In genomic region chr7:92633211-92633906, GRCh38 we compare ENCODE assay signal across 8 cellular contexts. TPM values are rescaled to one million over a fixed set of nuclear protein-coding genes. Genes with fewer than 3 reads are reported as not detected.
DNase-seq lines count a peak whose midpoint lies in the region; ATAC-seq, FAIRE-seq and TF ChIP-seq lines count a peak whose summit lies in the region.

No MANE protein-coding gene starts in this region.

- FAIRE-seq in pancreas (lab: Jason Lieb, UNC) = peak; percentile 95

- no peaks in the 10 kb centered on the region for H3K36me3 ChIP-seq in MM.1S (replicated peaks; ENCODE audit: insufficient read depth, low read length)
- no peaks in the 10 kb centered on the region for H3K36me3 ChIP-seq in pancreas

- DNase-seq in NCI-H526 (lab: John Stamatoyannopoulos, UW) (peak; percentile 31 to 40), NCI-H526 treated with DMSO at 0.1 percent for 48 hours (lab: John Stamatoyannopoulos, UW) (no peak), MM.1S (peak; percentile 42), foreskin keratinocyte (peak; percentile 92 to 95), pancreas (peak in 1 of 6 donors; percentile 15), D341Med (ENCODE audit: low spot score) (no peak), HK-2 (ENCODE audit: unreplicated experiment) (no peak)
- DNase-seq in activated T-cell treated with anti-CD3 and anti-CD28 coated beads, Interleukin-2, amount 50 U/mL, for 72 hours = peak; percentile 48 to 57

- TF ChIP-seq CTCF in MM.1S (IDR thresholded peaks at IDR 0.05; ENCODE audit: low read length) (no peak), foreskin keratinocyte (conservative IDR thresholded peaks at IDR 0.05) (no peak), pancreas (IDR thresholded peaks at IDR 0.05) (no peak)

- peak overlapping the region; percentile 45 for H3K4me2 ChIP-seq in MM.1S (ENCODE audit: low read depth, low read length)

- no peak overlapping the region for H2AFZ ChIP-seq in MM.1S (ENCODE audit: low read length)

- H3K4me1 ChIP-seq in MM.1S (ENCODE audit: low read length) (peaks cover 40% of the 10 kb centered on the region), foreskin keratinocyte (peaks cover 38% of the 10 kb centered on the region), pancreas (peaks cover 0 to 42% (median 11%) of the 10 kb centered on the region in 3 donors)

- H3K9ac ChIP-seq in MM.1S (ENCODE audit: low read length) = no peak overlapping the region

- peak overlapping the region; percentile 67 to 91 for H3K4me3 Mint-ChIP-seq in activated T-cell treated with anti-CD3 and anti-CD28 coated beads, Interleukin-2, amount 50 U/mL, for 72 hours

- H3K27me3 ChIP-seq in MM.1S (replicated peaks; ENCODE audit: insufficient read depth, low read length) = no peaks in the 10 kb centered on the region
- H3K27me3 ChIP-seq in foreskin keratinocyte = no peaks in the 10 kb centered on the region
- no peaks in the 10 kb centered on the region for H3K27me3 ChIP-seq in pancreas

- H3K4me1 Mint-ChIP-seq in activated T-cell treated with anti-CD3 and anti-CD28 coated beads, Interleukin-2, amount 50 U/mL, for 72 hours (ENCODE audit: low read depth) = peaks cover 96% of the 10 kb centered on the region

- peak; percentile 31 to 37 for ATAC-seq in activated T-cell treated with anti-CD3 and anti-CD28 coated beads, Interleukin-2, amount 50 U/mL, for 72 hours (replicated peaks in 1 of 2)
- peak; percentile 89 for ATAC-seq in foreskin keratinocyte
- peak; percentile 66 to 89 (median 86) for ATAC-seq in pancreas

- H3K27ac ChIP-seq in MM.1S (ENCODE audit: low read length) = peak overlapping the region; percentile 46; the same call in 1 of the 2 replicates
- peak overlapping the region; percentile 14 for H3K27ac ChIP-seq in foreskin keratinocyte
- H3K27ac ChIP-seq in pancreas = peak overlapping the region in 2 of 4 donors; percentile 27 to 56

- H3F3A ChIP-seq in MM.1S (ENCODE audit: insufficient read depth, low read length) = peaks cover 14% of the 10 kb centered on the region; the same call in 1 of the 2 replicates

- H3K79me2 ChIP-seq in MM.1S (ENCODE audit: low read length) = peaks cover 54% of the 10 kb centered on the region

- H4K20me1 ChIP-seq in MM.1S (ENCODE audit: insufficient read depth, low read length) = no peaks in the 10 kb centered on the region

- intact Hi-C loops in pancreas (cut with DNase I) = no loop called here

- H3K9me3 ChIP-seq in MM.1S (replicated peaks; ENCODE audit: insufficient read depth, low read length) (no peaks in the 10 kb centered on the region), pancreas (no peaks in the 10 kb centered on the region)

- no peaks in the 10 kb centered on the region for H3K27me3 Mint-ChIP-seq in activated T-cell treated with anti-CD3 and anti-CD28 coated beads, Interleukin-2, amount 50 U/mL, for 72 hours (ENCODE audit: low read depth)

- H3K9me2 ChIP-seq in MM.1S (replicated peaks; ENCODE audit: insufficient read depth, low read length) = no peaks in the 10 kb centered on the region

- peaks cover 7 to 20% of the 10 kb centered on the region in 2 donors for H3K36me3 Mint-ChIP-seq in activated T-cell treated with anti-CD3 and anti-CD28 coated beads, Interleukin-2, amount 50 U/mL, for 72 hours (ENCODE audit: insufficient read depth in 2 of 2)

- peak overlapping the region; percentile 99 for H3K27ac Mint-ChIP-seq in activated T-cell treated with anti-CD3 and anti-CD28 coated beads, Interleukin-2, amount 50 U/mL, for 72 hours

- H3K9me3 Mint-ChIP-seq in activated T-cell treated with anti-CD3 and anti-CD28 coated beads, Interleukin-2, amount 50 U/mL, for 72 hours = peaks cover 5 to 7% of the 10 kb centered on the region in 2 donors

- 39 to 49% methylated on average over 2 of the region's 2 CpGs for WGBS in pancreas, 2 donors

- H3K4me3 ChIP-seq in MM.1S (ENCODE audit: low read length) = no peak overlapping the region
- no peak overlapping the region for H3K4me3 ChIP-seq in pancreas

RNA-seq across cellular contexts. Expression of gene FAM133B, which starts 43.2 kb away (rescaled TPM):
- 10 to 100 TPM; 30.3 to 35.7 TPM for total RNA-seq in activated T-cell treated with anti-CD3 and anti-CD28 coated beads, Interleukin-2, amount 50 U/mL, for 72 hours
- total RNA-seq in foreskin keratinocyte (21.2 and 22.8 TPM in 2 replicates), pancreas (10 to 100 TPM in 4 of 6 donors, 1 to 10 TPM in 2; 8.0 to 12.1 (median 10.4) TPM)
- polyA plus RNA-seq in foreskin keratinocyte (14.7 and 15.9 TPM in 2 replicates), pancreas (10 to 100 TPM; 16.1 to 21.6 TPM)

Comparison
In these comparisons a context has a peak if more than half of its experiments do, and no peak if none do; other contexts are left out.
1. DNase-seq: peak in NCI-H526 (2 of 2), MM.1S (single experiment), activated T-cell treated with anti-CD3 and anti-CD28 coated beads, Interleukin-2, amount 50 U/mL, for 72 hours (2 of 2) and foreskin keratinocyte (2 of 2); none in NCI-H526 treated with DMSO at 0.1 percent for 48 hours (single experiment), D341Med (single experiment) and HK-2 (single experiment).
2. ATAC-seq: peak in every context shown above with its lines; median percentile 89 in foreskin keratinocyte; 86 in pancreas; 34 in activated T-cell treated with anti-CD3 and anti-CD28 coated beads, Interleukin-2, amount 50 U/mL, for 72 hours.